22 cellular contexts compared by ENCODE assay signal in the genomic region with DNA sequence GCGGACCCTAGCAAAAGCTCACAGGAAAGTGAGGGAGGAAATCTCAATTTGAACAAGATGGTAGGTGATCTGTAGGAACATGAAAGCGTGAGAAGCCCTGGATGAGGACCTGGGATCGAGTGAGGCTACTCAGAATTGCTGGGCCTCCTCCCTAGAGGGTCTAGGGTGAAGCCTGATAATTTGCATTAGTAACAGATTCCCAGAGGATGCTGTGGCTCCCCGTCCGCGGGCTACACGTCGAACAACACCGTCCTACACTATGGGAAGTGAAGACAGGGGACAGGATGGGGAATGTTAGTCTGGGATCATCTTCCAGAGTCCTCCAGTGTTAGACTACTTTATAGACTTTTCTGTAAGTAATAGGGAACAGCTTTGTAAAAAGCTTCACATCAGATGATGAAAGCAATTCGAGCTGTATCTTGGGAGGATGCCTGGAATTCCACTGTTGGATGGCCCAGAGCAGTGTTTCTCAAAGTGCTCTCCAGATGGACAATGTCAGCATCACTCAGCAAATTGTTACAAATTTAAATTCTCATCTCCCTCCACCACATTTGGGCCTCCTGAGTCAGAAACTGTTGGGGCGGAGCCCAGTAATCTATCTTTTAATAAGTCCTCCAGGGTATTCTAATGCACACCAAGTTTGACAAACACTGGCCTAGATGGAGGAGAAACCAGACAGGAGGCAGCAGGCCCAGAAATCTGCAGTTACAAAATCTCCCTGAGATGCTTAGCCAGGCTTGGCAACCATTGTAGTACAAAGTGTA. TPM values are rescaled to one million over a fixed set of nuclear protein-coding genes. Genes with fewer than 3 reads are reported as not detected.
DNase-seq lines count a peak whose midpoint lies in the region; ATAC-seq and TF ChIP-seq lines count a peak whose summit lies in the region.
"Had no signal": no experiment of that assay in that cellular context is flagged by ENCODE, and none has a peak within 500 bp of the region (broad histone marks: within the 10 kb centered on the region; RNA-seq: fewer than 3 reads in every experiment).

No MANE protein-coding gene starts in this region.

- H3K36me3 ChIP-seq in MG63: peaks cover 29% of the 10 kb centered on the region
- H3K36me3 ChIP-seq in gastroesophageal sphincter: peaks cover 0 to 25% of the 10 kb centered on the region in 2 donors
- H3K36me3 ChIP-seq in neuronal stem cell (replicated peaks in 1 of 2; ENCODE audit: control insufficient read depth in 2 of 2, insufficient read depth in 2 of 2, low read length in 2 of 2): peaks cover 21 to 33% of the 10 kb centered on the region in 2 donors

- no peak overlapping the region for H3K27ac Mint-ChIP-seq in T-cell
- H3K27ac Mint-ChIP-seq: activated naive CD4-positive, alpha-beta T cell treated with anti-CD3 and anti-CD28 coated beads, Interleukin-2, amount 10 ng/mL, durations not matched to agents 7 days and 5 days; endodermal cell had no signal

- no peaks in the 10 kb centered on the region for H3K9me3 Mint-ChIP-seq in T-cell
- H3K9me3 Mint-ChIP-seq: activated naive CD4-positive, alpha-beta T cell treated with anti-CD3 and anti-CD28 coated beads, Interleukin-2, amount 10 ng/mL, durations not matched to agents 7 days and 5 days; endodermal cell; stimulated activated effector memory CD8-positive, alpha-beta T cell treated with anti-CD3 and anti-CD28 coated beads, Interleukin-12 subunit alpha, Interleukin-12 subunit beta, amount 100 ng/mL, for 72 hours had no signal

- H3K4me3 ChIP-seq in MG63: no peak overlapping the region
- no peak overlapping the region for H3K4me3 ChIP-seq in gastroesophageal sphincter
- no peak overlapping the region for H3K4me3 ChIP-seq in neuronal stem cell (ENCODE audit: low read length in 2 of 2)
- H3K4me3 ChIP-seq: BLaER1 treated with 17β-estradiol and CSF1 and Interleukin-3, amounts not matched to agents 10 nM and 100 nM; pancreas; SJCRH30; smooth muscle cell had no signal

- H2BK5ac ChIP-seq in neuronal stem cell (ENCODE audit: low read length): no peak overlapping the region

- POLR2A ChIA-PET in T-cell (lab: Charles Lee): no interaction called here

- peak; percentile 81 for DNase-seq in AG09319 (ENCODE audit: extremely low read depth, low read depth)
- peak; percentile 12 for DNase-seq in MG63
- DNase-seq in neuronal stem cell (ENCODE audit: low spot score): no peak
- DNase-seq in T-cell: no peak
- DNase-seq: activated CD4-positive, alpha-beta T cell treated with anti-CD3 and anti-CD28 coated beads for 48 hours; activated naive CD4-positive, alpha-beta T cell treated with anti-CD3 and anti-CD28 coated beads, Interleukin-2, amount 10 ng/mL, durations not matched to agents 7 days and 5 days; DMS153; endodermal cell; glutamatergic neuron; NCI-H187; NCI-H446 treated with DMSO at 0.1 percent for 48 hours; pancreas; SJCRH30; T1000 had no signal

- H3K4me1 Mint-ChIP-seq in T-cell: no peaks in the 10 kb centered on the region
- H3K4me1 Mint-ChIP-seq: activated naive CD4-positive, alpha-beta T cell treated with anti-CD3 and anti-CD28 coated beads, Interleukin-2, amount 10 ng/mL, durations not matched to agents 7 days and 5 days; endodermal cell; stimulated activated effector memory CD8-positive, alpha-beta T cell treated with anti-CD3 and anti-CD28 coated beads, Interleukin-12 subunit alpha, Interleukin-12 subunit beta, amount 100 ng/mL, for 72 hours had no signal

- H2BK120ac ChIP-seq in neuronal stem cell (ENCODE audit: low read depth, low read length): no peak overlapping the region

- no peak for TF ChIP-seq POLR2A in gastroesophageal sphincter (IDR thresholded peaks at IDR 0.05)

- WGBS in gastroesophageal sphincter (ENCODE audit: low coverage in 1 of 2), 2 donors: 58 to 61% methylated on average over 10 to 11 of the region's 11 CpGs
- WGBS in neuronal stem cell (ENCODE audit: extremely low coverage in 2 of 2, insufficient read length in 2 of 2, insufficient replicate concordance in 1 of 2), 2 donors: no CpG with 5 or more reads among the region's 11 CpGs

- no peak overlapping the region for H3K18ac ChIP-seq in neuronal stem cell (ENCODE audit: low read length)

- H3K4me1 ChIP-seq in gastroesophageal sphincter: peaks cover 0 to 6% (median 0%) of the 10 kb centered on the region in 3 donors
- no peaks in the 10 kb centered on the region for H3K4me1 ChIP-seq in neuronal stem cell (ENCODE audit: control insufficient read depth in 2 of 2, insufficient read depth in 1 of 2, low read depth in 1 of 2, low read length in 2 of 2)
- H3K4me1 ChIP-seq: BLaER1 treated with 17β-estradiol and CSF1 and Interleukin-3, amounts not matched to agents 10 nM and 100 nM; pancreas had no signal

- no peaks in the 10 kb centered on the region for H3K27me3 ChIP-seq in MG63
- H3K27me3 ChIP-seq in gastroesophageal sphincter: no peaks in the 10 kb centered on the region
- H3K27me3 ChIP-seq in neuronal stem cell (ENCODE audit: control insufficient read depth in 3 of 3, insufficient read depth in 3 of 3, low read depth in 1 of 3, low read length in 3 of 3): no peaks in the 10 kb centered on the region
- H3K27me3 ChIP-seq: BLaER1 treated with 17β-estradiol and CSF1 and Interleukin-3, amounts not matched to agents 10 nM and 100 nM; pancreas; SJCRH30 had no signal

- H4K91ac ChIP-seq in neuronal stem cell (ENCODE audit: low read depth, low read length, poor library complexity): no peak overlapping the region

- H3K27me3 Mint-ChIP-seq in T-cell: no peaks in the 10 kb centered on the region
- H3K27me3 Mint-ChIP-seq: activated naive CD4-positive, alpha-beta T cell treated with anti-CD3 and anti-CD28 coated beads, Interleukin-2, amount 10 ng/mL, durations not matched to agents 7 days and 5 days had no signal

- no peak overlapping the region for H3K14ac ChIP-seq in neuronal stem cell (ENCODE audit: low read length)

- no peak overlapping the region for H2AK5ac ChIP-seq in neuronal stem cell (ENCODE audit: low read depth, low read length)

- H3K4me3 Mint-ChIP-seq in T-cell: no peak overlapping the region
- H3K4me3 Mint-ChIP-seq: activated naive CD4-positive, alpha-beta T cell treated with anti-CD3 and anti-CD28 coated beads, Interleukin-2, amount 10 ng/mL, durations not matched to agents 7 days and 5 days; endodermal cell; stimulated activated effector memory CD8-positive, alpha-beta T cell treated with anti-CD3 and anti-CD28 coated beads, Interleukin-12 subunit alpha, Interleukin-12 subunit beta, amount 100 ng/mL, for 72 hours had no signal

- H3K27ac ChIP-seq in gastroesophageal sphincter (peak overlapping the region in 3 of 4 donors; percentile 49 to 66 (median 63)), neuronal stem cell (replicated peaks; ENCODE audit: low read length) (no peak overlapping the region)
- H3K27ac ChIP-seq: BLaER1 treated with 17β-estradiol and CSF1 and Interleukin-3, amounts not matched to agents 10 nM and 100 nM; pancreas; SJCRH30 had no signal

- H4K8ac ChIP-seq in neuronal stem cell (ENCODE audit: low read depth, low read length): no peak overlapping the region

- no peak overlapping the region for H2BK15ac ChIP-seq in neuronal stem cell (ENCODE audit: low read length)

- no peaks in the 10 kb centered on the region for H3K79me1 ChIP-seq in neuronal stem cell (ENCODE audit: low read depth, low read length)

- CTCF ChIA-PET in T-cell (lab: Charles Lee): no interaction called here

- H3K23ac ChIP-seq in neuronal stem cell (ENCODE audit: low read depth, low read length, poor library complexity): peak overlapping the region; percentile 52

- no peak overlapping the region for H3K9ac ChIP-seq in neuronal stem cell (ENCODE audit: low read depth, low read length, poor library complexity)
- H3K9ac ChIP-seq: BLaER1 treated with 17β-estradiol and CSF1 and Interleukin-3, amounts not matched to agents 10 nM and 100 nM had no signal

- no peak overlapping the region for H2BK12ac ChIP-seq in neuronal stem cell (ENCODE audit: low read length)

- H2AFZ ChIP-seq in neuronal stem cell (ENCODE audit: low read length): no peak overlapping the region

- no peak for TF ChIP-seq EP300 in gastroesophageal sphincter (IDR thresholded peaks at IDR 0.05)

- peaks cover 3% of the 10 kb centered on the region for H3K36me3 Mint-ChIP-seq in T-cell

- no peak for TF ChIP-seq CTCF in AG09319 (IDR thresholded peaks at IDR 0.05; ENCODE audit: low read depth, low read length)
- no peak for TF ChIP-seq CTCF in gastroesophageal sphincter (IDR thresholded peaks at IDR 0.05)

- ATAC-seq in gastroesophageal sphincter (peak; percentile 91), T-cell (replicated peaks in 1 of 4) (no peak), HG03457 (IDR thresholded peaks at IDR 0.05; ENCODE audit: unreplicated experiment) (no peak), GM18870 (IDR thresholded peaks at IDR 0.05; ENCODE audit: unreplicated experiment) (no peak)
- no peak for ATAC-seq in activated CD4-positive, CD25-positive, alpha-beta regulatory T cell treated with anti-CD3 and anti-CD28 coated beads, Interleukin-2, amount 50 U/mL, for 24 hours
- ATAC-seq: stimulated activated effector memory CD8-positive, alpha-beta T cell treated with anti-CD3 and anti-CD28 coated beads, Interleukin-12 subunit alpha, Interleukin-12 subunit beta, amount 100 ng/mL, for 72 hours had no signal

- H3K9me3 ChIP-seq in MG63 (no peaks in the 10 kb centered on the region), gastroesophageal sphincter (no peaks in the 10 kb centered on the region), neuronal stem cell (replicated peaks in 1 of 2; ENCODE audit: control insufficient read depth in 2 of 2, insufficient read depth in 1 of 2, low read depth in 1 of 2, low read length in 2 of 2) (peaks cover 5 to 10% of the 10 kb centered on the region in 2 donors)
- H3K9me3 ChIP-seq: BLaER1 treated with 17β-estradiol and CSF1 and Interleukin-3, amounts not matched to agents 10 nM and 100 nM; pancreas; SJCRH30 had no signal

- H3K4me2 ChIP-seq in neuronal stem cell (ENCODE audit: insufficient read depth, low read length, poor library complexity, severe bottlenecking): no peak overlapping the region
- H3K4me2 ChIP-seq: BLaER1 treated with 17β-estradiol and CSF1 and Interleukin-3, amounts not matched to agents 10 nM and 100 nM; smooth muscle cell had no signal

- no peak overlapping the region for H3K4ac ChIP-seq in neuronal stem cell (ENCODE audit: low read length)

RNA-seq across cellular contexts. Expression of gene FNDC8, which starts 6.5 kb away (rescaled TPM):
- not detected in 2 replicates for total RNA-seq in MG63 (2014; rRNA removed; shearing (Covaris generic); ENCODE audit: low replicate concordance)
- total RNA-seq in gastroesophageal sphincter: not detected
- not detected for polyA plus RNA-seq in neuronal stem cell (2013, experiment 1 of 2)
- not detected for polyA plus RNA-seq in neuronal stem cell (2013, experiment 2 of 2)
- not detected for total RNA-seq in T-cell
- total RNA-seq: endodermal cell, pancreas, SJCRH30, smooth muscle cell had no signal
- polyA plus RNA-seq: keratinocyte, pancreas, smooth muscle cell had no signal

RNA-seq across cellular contexts. Expression of gene RAD51D, which starts 8.3 kb away (rescaled TPM):
- 9.4 and 18.8 TPM in 2 replicates for total RNA-seq in MG63 (2014; rRNA removed; shearing (Covaris generic); ENCODE audit: low replicate concordance)
- 10 to 100 TPM in 2 of 4 donors, 1 to 10 TPM in 2; 5.1 to 11.1 (median 9.1) TPM for total RNA-seq in gastroesophageal sphincter
- polyA plus RNA-seq in neuronal stem cell (2013, experiment 1 of 2): 7.1 TPM
- 6.6 TPM for polyA plus RNA-seq in neuronal stem cell (2013, experiment 2 of 2)
- total RNA-seq in T-cell: 10 to 100 TPM; 14.6 to 29.9 (median 19.0) TPM

RNA-seq across cellular contexts. Expression of gene NLE1, which starts 14.2 kb away (rescaled TPM):
- 25.6 and 71.4 TPM in 2 replicates for total RNA-seq in MG63 (2014; rRNA removed; shearing (Covaris generic); ENCODE audit: low replicate concordance)
- total RNA-seq in gastroesophageal sphincter: 10 to 100 TPM in 2 of 4 donors, 1 to 10 TPM in 2; 7.6 to 12.3 (median 9.3) TPM
- polyA plus RNA-seq in neuronal stem cell (2013, experiment 1 of 2): 10.0 TPM
- polyA plus RNA-seq in neuronal stem cell (2013, experiment 2 of 2): 9.9 TPM
- total RNA-seq in T-cell: 10 to 100 TPM; 12.3 to 29.1 (median 17.8) TPM

RNA-seq across cellular contexts. Expression of gene UNC45B, which starts 19.7 kb away (rescaled TPM):
- total RNA-seq in MG63 (2014; rRNA removed; shearing (Covaris generic); ENCODE audit: low replicate concordance): not detected in 2 replicates
- total RNA-seq in gastroesophageal sphincter: under 1 TPM in 3 of 4 donors, not detected in 1; 0.05 to 0.31 (median 0.13) TPM
- polyA plus RNA-seq in neuronal stem cell (2013, experiment 1 of 2): 0.03 TPM
- polyA plus RNA-seq in neuronal stem cell (2013, experiment 2 of 2): 0.03 TPM
- under 1 TPM; 0.13 to 0.50 (median 0.26) TPM for total RNA-seq in T-cell
- total RNA-seq: endodermal cell, smooth muscle cell had no signal
- polyA plus RNA-seq: smooth muscle cell had no signal

Comparison
In these comparisons a context has a peak if more than half of its experiments do, and no peak if none do; other contexts are left out.
1. DNase-seq: peak in AG09319 (single experiment) and MG63 (single experiment); none in neuronal stem cell (single experiment) and T-cell (0 of 34).